11 cellular contexts compared by ENCODE assay signal in genomic region chr11:121829159-121829643, GRCh38.
A peak's percentile ranks its signal among the peaks of the same experiment; 100 is the strongest.
DNase-seq lines count a peak whose midpoint lies in the region; ATAC-seq, FAIRE-seq and TF ChIP-seq lines count a peak whose summit lies in the region.
"Had no signal": no experiment of that assay in that cellular context is flagged by ENCODE, and none has a peak within 500 bp of the region (broad histone marks: within the 10 kb centered on the region; RNA-seq: fewer than 3 reads in every experiment).

No MANE protein-coding gene starts in this region.

- H3K4me1 Mint-ChIP-seq in activated naive CD8-positive, alpha-beta T cell treated with anti-CD3 and anti-CD28 coated beads, Interleukin-2, amount 50 U/mL, for 24 hours: no peaks in the 10 kb centered on the region

- intact Hi-C loops in left cardiac atrium (cut with DNase I): no loop called here

- no peaks in the 10 kb centered on the region for H3K36me3 Mint-ChIP-seq in activated naive CD8-positive, alpha-beta T cell treated with anti-CD3 and anti-CD28 coated beads, Interleukin-2, amount 50 U/mL, for 24 hours (ENCODE audit: low read depth)

- H3K27me3 Mint-ChIP-seq in activated naive CD8-positive, alpha-beta T cell treated with anti-CD3 and anti-CD28 coated beads, Interleukin-2, amount 50 U/mL, for 24 hours: no peaks in the 10 kb centered on the region
- H3K27me3 Mint-ChIP-seq: activated naive CD8-positive, alpha-beta T cell had no signal

- H3K9me3 Mint-ChIP-seq in activated naive CD8-positive, alpha-beta T cell treated with anti-CD3 and anti-CD28 coated beads, Interleukin-2, amount 50 U/mL, for 24 hours: peaks cover 41% of the 10 kb centered on the region

- H3K4me3 Mint-ChIP-seq in activated naive CD8-positive, alpha-beta T cell treated with anti-CD3 and anti-CD28 coated beads, Interleukin-2, amount 50 U/mL, for 24 hours: no peak overlapping the region
- H3K4me3 Mint-ChIP-seq: activated naive CD8-positive, alpha-beta T cell had no signal

- peaks cover 3% of the 10 kb centered on the region for H3K9me3 ChIP-seq in WERI-Rb-1 (ENCODE audit: severe bottlenecking)

- H3K27ac Mint-ChIP-seq in activated naive CD8-positive, alpha-beta T cell treated with anti-CD3 and anti-CD28 coated beads, Interleukin-2, amount 50 U/mL, for 24 hours: no peak overlapping the region
- H3K27ac Mint-ChIP-seq: activated naive CD8-positive, alpha-beta T cell had no signal

- no peak overlapping the region for H3K27ac ChIP-seq in WERI-Rb-1
- H3K27ac ChIP-seq: 22Rv1 had no signal

- ATAC-seq in activated naive CD8-positive, alpha-beta T cell treated with anti-CD3 and anti-CD28 coated beads, Interleukin-2, amount 50 U/mL, for 24 hours: peak; percentile 85
- peak; percentile 95 to 99 for ATAC-seq in left cardiac atrium
- peak; percentile 77 for ATAC-seq in stimulated activated naive CD8-positive, alpha-beta T cell treated with anti-CD3 and anti-CD28 coated beads, Interleukin-15, Interleukin-2, amounts not matched to agents 100 U/mL and 50 U/mL, for 24 hours

- peaks cover 6% of the 10 kb centered on the region for H3K27me3 ChIP-seq in WERI-Rb-1 (ENCODE audit: insufficient read depth, low read depth, severe bottlenecking)

- no peak for FAIRE-seq in GM19239 (lab: Jason Lieb, UNC)
- FAIRE-seq: kidney had no signal

- H3K36me3 ChIP-seq in WERI-Rb-1: no peaks in the 10 kb centered on the region

- no peak for TF ChIP-seq CTCF in WERI-Rb-1 (IDR thresholded peaks at IDR 0.05; ENCODE audit: low read depth, low read length)

- DNase-seq in DMS53 (lab: John Stamatoyannopoulos, UW) (peak; percentile 23), DMS53 treated with DMSO at 0.1 percent for 48 hours (lab: John Stamatoyannopoulos, UW; ENCODE audit: unreplicated experiment) (no peak), left cardiac atrium (peak; percentile 57), GM19239 (ENCODE audit: insufficient read length, low spot score) (no peak), WERI-Rb-1 (no peak), NCI-H748 (lab: John Stamatoyannopoulos, UW; ENCODE audit: unreplicated experiment) (no peak)
- DNase-seq in activated naive CD8-positive, alpha-beta T cell treated with anti-CD3 and anti-CD28 coated beads, Interleukin-2, amount 50 U/mL, for 24 hours: no peak
- DNase-seq in stimulated activated naive CD8-positive, alpha-beta T cell treated with anti-CD3 and anti-CD28 coated beads, Interleukin-15, Interleukin-2, amounts not matched to agents 100 U/mL and 50 U/mL, for 24 hours: no peak
- DNase-seq: kidney had no signal

- H3K4me3 ChIP-seq in WERI-Rb-1 (ENCODE audit: low read depth, low read length): no peak overlapping the region

Comparison
In these comparisons a context has a peak if more than half of its experiments do, and no peak if none do; other contexts are left out.
1. DNase-seq: peak in DMS53 (single experiment) and left cardiac atrium (single experiment); none in DMS53 treated with DMSO at 0.1 percent for 48 hours (single experiment), activated naive CD8-positive, alpha-beta T cell treated with anti-CD3 and anti-CD28 coated beads, Interleukin-2, amount 50 U/mL, for 24 hours (single experiment), stimulated activated naive CD8-positive, alpha-beta T cell treated with anti-CD3 and anti-CD28 coated beads, Interleukin-15, Interleukin-2, amounts not matched to agents 100 U/mL and 50 U/mL, for 24 hours (single experiment), GM19239 (single experiment), WERI-Rb-1 (single experiment) and NCI-H748 (single experiment).
2. Peak in every context shown above with its lines, with median percentiles within 50 percentile points of each other: ATAC-seq.